In the genomic region with DNA sequence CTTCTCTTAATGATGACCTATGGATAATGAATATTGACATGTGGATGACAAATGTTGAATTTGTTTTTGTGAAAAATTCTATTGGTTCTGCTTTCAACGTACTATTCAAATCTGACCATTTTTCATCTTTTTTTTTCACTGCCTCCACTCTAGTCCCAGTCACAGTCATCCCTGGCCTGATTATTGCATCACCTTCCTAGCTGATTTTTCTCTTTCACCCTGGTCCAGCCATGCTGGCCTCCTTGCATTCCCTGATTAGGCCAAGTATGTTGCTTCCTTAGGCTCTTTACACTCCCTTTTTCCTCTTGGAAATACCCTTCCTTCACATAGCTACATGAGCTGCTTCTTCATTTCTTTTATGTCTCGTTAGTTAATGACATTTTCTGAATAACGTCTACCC, we compare ENCODE assay signal across 17 cellular contexts. TPM values are rescaled to one million over a fixed set of nuclear protein-coding genes. Genes with fewer than 3 reads are reported as not detected.
A peak's percentile ranks its signal among the peaks of the same experiment; 100 is the strongest.
DNase-seq lines count a peak whose midpoint lies in the region; ATAC-seq and TF ChIP-seq lines count a peak whose summit lies in the region.
"Had no signal": no experiment of that assay in that cellular context is flagged by ENCODE, and none has a peak within 500 bp of the region (broad histone marks: within the 10 kb centered on the region; RNA-seq: fewer than 3 reads in every experiment).

No MANE protein-coding gene starts in this region.

- no peaks in the 10 kb centered on the region for H3K9me3 ChIP-seq in Karpas-422 (ENCODE audit: low read length)
- H3K9me3 ChIP-seq in left ventricle myocardium inferior (replicated peaks) = no peaks in the 10 kb centered on the region
- H3K9me3 ChIP-seq in endodermal cell (ENCODE audit: control insufficient read depth, low read length) = peaks cover 43% of the 10 kb centered on the region
- H3K9me3 ChIP-seq: HAP-1 had no signal

- no peaks in the 10 kb centered on the region for H3K27me3 ChIP-seq in Karpas-422 (ENCODE audit: low read length)
- H3K27me3 ChIP-seq in left ventricle myocardium inferior (ENCODE audit: low read depth) = no peaks in the 10 kb centered on the region
- H3K27me3 ChIP-seq in endodermal cell (ENCODE audit: control insufficient read depth, insufficient read depth, low read length, poor library complexity, severe bottlenecking) = peaks cover 14% of the 10 kb centered on the region

- H3K79me2 ChIP-seq in Karpas-422 (ENCODE audit: low read length) = no peaks in the 10 kb centered on the region

- H3K4me2 ChIP-seq in Karpas-422 (ENCODE audit: low read depth, low read length, poor library complexity, severe bottlenecking) = no peak overlapping the region
- H3K4me2 ChIP-seq: GM23338 had no signal

- H2AFZ ChIP-seq in Karpas-422 (ENCODE audit: low read length) = peak overlapping the region; percentile 49
- H2AFZ ChIP-seq: GM23338 had no signal

- H3K4me1 ChIP-seq in Karpas-422 (ENCODE audit: low read length) = peaks cover 12% of the 10 kb centered on the region
- H3K4me1 ChIP-seq in left ventricle myocardium inferior = peaks cover 4% of the 10 kb centered on the region
- no peaks in the 10 kb centered on the region for H3K4me1 ChIP-seq in endodermal cell (ENCODE audit: control insufficient read depth, insufficient read depth, low read length)

- H3K4me3 Mint-ChIP-seq in T-cell = no peak overlapping the region
- no peak overlapping the region for H3K4me3 Mint-ChIP-seq in endodermal cell
- H3K4me3 Mint-ChIP-seq: B cell; CD4-positive, alpha-beta memory T cell; GM23338 had no signal

- no peak overlapping the region for H3K27ac Mint-ChIP-seq in T-cell
- no peak overlapping the region for H3K27ac Mint-ChIP-seq in endodermal cell
- H3K27ac Mint-ChIP-seq: B cell; CD4-positive, alpha-beta memory T cell; GM23338 had no signal

- H3K36me3 Mint-ChIP-seq in T-cell (no peaks in the 10 kb centered on the region), endodermal cell (ENCODE audit: low read depth) (no peaks in the 10 kb centered on the region)
- H3K36me3 Mint-ChIP-seq: CD4-positive, alpha-beta memory T cell had no signal

- no peak overlapping the region for H3K9ac ChIP-seq in Karpas-422 (ENCODE audit: low read length)
- H3K9ac ChIP-seq in endodermal cell (ENCODE audit: extremely low read depth, low read length, poor library complexity, severe bottlenecking) = no peak overlapping the region

- H3K4me1 Mint-ChIP-seq in T-cell (peaks cover 0 to 2% (median 0%) of the 10 kb centered on the region in 3 donors), endodermal cell (no peaks in the 10 kb centered on the region)
- H3K4me1 Mint-ChIP-seq: B cell; CD4-positive, alpha-beta memory T cell had no signal

- 92% methylated on average over 3 of the region's 3 CpGs; no CpG with 5 or more reads in 1 of the 2 experiments for WGBS in endodermal cell (ENCODE audit: insufficient coverage in 1 of 2, insufficient read length in 1 of 2), 2 experiments

- no peaks in the 10 kb centered on the region for H3K9me2 ChIP-seq in Karpas-422 (replicated peaks; ENCODE audit: insufficient read depth, low read length)

- ATAC-seq in HG02938 (IDR thresholded peaks at IDR 0.05; ENCODE audit: unreplicated experiment) (no peak), T-cell (replicated peaks in 1 of 4) (no peak)
- ATAC-seq: GM23338 had no signal

- no peak for DNase-seq in Karpas-422
- peak; percentile 32 for DNase-seq in OCI-M1 (lab: John Stamatoyannopoulos, UW)
- DNase-seq in amniotic epithelial cell (ENCODE audit: low read depth) = peak; percentile 67
- DNase-seq in fibroblast of pulmonary artery (ENCODE audit: low read depth) = peak; percentile 10
- DNase-seq in left ventricle myocardium inferior = no peak
- DNase-seq in T-cell = no peak
- DNase-seq in endodermal cell = no peak
- DNase-seq: CD4-positive, alpha-beta memory T cell; COR-L47; DMS153; DMS79 treated with DMSO at 0.1 percent for 48 hours; EL had no signal

- H3K36me3 ChIP-seq in Karpas-422 (ENCODE audit: insufficient read depth, low read length) (no peaks in the 10 kb centered on the region; the same call in 1 of the 2 replicates), left ventricle myocardium inferior (no peaks in the 10 kb centered on the region), endodermal cell (ENCODE audit: control insufficient read depth, insufficient read depth, low read length) (no peaks in the 10 kb centered on the region)
- H3K36me3 ChIP-seq: HAP-1 had no signal

- H4K20me1 ChIP-seq in Karpas-422 (ENCODE audit: insufficient read depth, low read depth, low read length) = no peaks in the 10 kb centered on the region

- TF ChIP-seq CTCF in fibroblast of pulmonary artery (IDR thresholded peaks at IDR 0.05; ENCODE audit: low read length, missing control alignments) (no peak), left ventricle myocardium inferior (IDR thresholded peaks at IDR 0.05; ENCODE audit: borderline replicate concordance) (no peak), endodermal cell (conservative IDR thresholded peaks at IDR 0.05) (no peak)

- H3K27ac ChIP-seq in Karpas-422 (ENCODE audit: low read length) = no peak overlapping the region
- H3K27ac ChIP-seq in left ventricle myocardium inferior (replicated peaks) = no peak overlapping the region
- no peak overlapping the region for H3K27ac ChIP-seq in endodermal cell (ENCODE audit: low read depth, low read length)
- H3K27ac ChIP-seq: C4-2B had no signal

- H3K9me3 Mint-ChIP-seq in T-cell (no peaks in the 10 kb centered on the region), endodermal cell (peaks cover 10% of the 10 kb centered on the region)
- H3K9me3 Mint-ChIP-seq: CD4-positive, alpha-beta memory T cell; GM23338 had no signal

- H3K4me3 ChIP-seq in Karpas-422 (ENCODE audit: low read length) = no peak overlapping the region
- no peak overlapping the region for H3K4me3 ChIP-seq in fibroblast of pulmonary artery (replicated peaks; ENCODE audit: low read depth, low read length)
- H3K4me3 ChIP-seq in left ventricle myocardium inferior = no peak overlapping the region
- H3K4me3 ChIP-seq in endodermal cell (ENCODE audit: low read length) = no peak overlapping the region
- H3K4me3 ChIP-seq: GM23338, HAP-1 had no signal

- POLR2A ChIA-PET in T-cell (lab: Charles Lee) = no interaction called here

- CTCF ChIA-PET in T-cell (lab: Charles Lee) = no interaction called here

- intact Hi-C loops in left ventricle myocardium inferior (cut with micrococcal nuclease) = no loop called here

- peaks cover 2 to 3% of the 10 kb centered on the region in 2 donors for H3K27me3 Mint-ChIP-seq in T-cell
- H3K27me3 Mint-ChIP-seq in endodermal cell (ENCODE audit: insufficient read depth) = peaks cover 65% of the 10 kb centered on the region
- H3K27me3 Mint-ChIP-seq: B cell had no signal

RNA-seq across cellular contexts. Expression of a gene that starts 58.1 kb away (rescaled TPM):
- total RNA-seq in Karpas-422 (2014; rRNA removed; shearing (Covaris generic); ENCODE audit: low replicate concordance) = 16.1 and 57.4 TPM in 2 replicates
- total RNA-seq in left ventricle myocardium inferior (6.6 TPM), T-cell (10 to 100 TPM in 2 of 5 donors, 1 to 10 TPM in 3; 5.1 to 17.3 (median 6.6) TPM), endodermal cell (10 to 100 TPM; 26.4 to 39.0 TPM)
- 15.9 TPM for polyA plus RNA-seq in endodermal cell (2013, experiment 1 of 2)
- 15.6 TPM for polyA plus RNA-seq in endodermal cell (2013, experiment 2 of 2)

Comparison
In these comparisons a context has a peak if more than half of its experiments do, and no peak if none do; other contexts are left out.
1. DNase-seq: peak in OCI-M1 (single experiment), amniotic epithelial cell (single experiment) and fibroblast of pulmonary artery (single experiment); none in Karpas-422 (single experiment), left ventricle myocardium inferior (single experiment), T-cell (0 of 34) and endodermal cell (single experiment).